In the genomic region with DNA sequence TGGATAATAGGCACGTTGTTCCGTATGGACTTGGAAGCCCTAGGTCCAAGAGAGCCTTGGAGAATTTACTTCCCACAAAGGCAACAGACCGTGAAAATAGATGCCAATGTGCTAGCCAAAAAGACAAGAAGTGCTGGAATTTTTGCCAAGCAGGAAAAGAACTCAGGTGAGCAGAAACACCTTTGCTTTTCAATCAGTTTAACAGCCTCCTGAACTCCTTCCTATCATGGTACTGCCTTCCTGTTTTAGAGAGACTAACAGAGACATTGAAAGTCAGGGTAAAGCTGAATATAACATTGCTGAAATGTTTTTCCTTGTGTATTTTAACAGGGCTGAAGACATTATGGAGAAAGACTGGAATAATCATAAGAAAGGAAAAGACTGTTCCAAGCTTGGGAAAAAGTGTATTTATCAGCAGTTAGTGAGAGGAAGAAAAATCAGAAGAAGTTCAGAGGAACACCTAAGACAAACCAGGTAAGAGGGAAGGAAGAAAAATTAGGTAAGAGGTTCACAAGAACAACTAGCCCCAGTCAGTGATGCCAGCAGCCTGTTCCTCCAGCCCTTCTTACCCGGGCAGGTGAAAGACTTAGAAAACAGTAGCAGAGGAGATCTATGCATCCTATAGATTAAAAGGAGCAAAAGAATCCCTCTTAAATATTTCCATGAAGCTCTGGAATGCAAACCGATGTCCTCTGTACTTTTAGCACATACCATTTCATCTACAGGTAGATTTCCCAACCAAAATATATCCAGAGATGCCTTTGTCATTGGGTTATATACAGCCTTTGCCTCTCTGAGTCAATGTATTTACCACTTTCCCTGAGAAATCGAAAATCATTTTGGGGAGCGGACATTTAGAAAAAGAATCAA, we compare ENCODE assay signal across 26 cellular contexts. TPM values are rescaled to one million over a fixed set of nuclear protein-coding genes. Genes with fewer than 3 reads are reported as not detected.
DNase-seq lines count a peak whose midpoint lies in the region; ATAC-seq, FAIRE-seq and TF ChIP-seq lines count a peak whose summit lies in the region.
"Had no signal": no experiment of that assay in that cellular context is flagged by ENCODE, and none has a peak within 500 bp of the region (broad histone marks: within the 10 kb centered on the region; RNA-seq: fewer than 3 reads in every experiment).

No MANE protein-coding gene starts in this region.

- TF ChIP-seq EP300 in stomach (IDR thresholded peaks at IDR 0.05): no peak

- H3K9ac ChIP-seq in astrocyte (ENCODE audit: low read length): no peak overlapping the region
- H3K9ac ChIP-seq: BLaER1 treated with 17β-estradiol and CSF1 and Interleukin-3, amounts not matched to agents 10 nM and 100 nM had no signal

- no TSS peak for BruUV-seq in Calu3 (replicated peaks; lab: Mats Ljungman, UMichigan)

- H3K9me2 ChIP-seq in hepatocyte (replicated peaks; ENCODE audit: insufficient read depth): no peaks in the 10 kb centered on the region

- H4K20me1 ChIP-seq in astrocyte (ENCODE audit: insufficient read depth, low read length): peaks cover 20% of the 10 kb centered on the region
- H4K20me1 ChIP-seq in hepatocyte (ENCODE audit: insufficient read depth, poor library complexity, severe bottlenecking): no peaks in the 10 kb centered on the region

- WGBS in hepatocyte (ENCODE audit: low lambda C conversion rate, missing lambda C conversion rate): 84% methylated on average over 7 of the region's 7 CpGs
- WGBS in stomach, 5 donors: 48 to 70% (median 61%) methylated on average over 7 of the region's 7 CpGs

- no peak for TF ChIP-seq CTCF in Calu3 (IDR thresholded peaks at IDR 0.05; ENCODE audit: unreplicated experiment)
- no peak for TF ChIP-seq CTCF in astrocyte (IDR thresholded peaks at IDR 0.05; ENCODE audit: insufficient read depth, low read depth, low read length)
- TF ChIP-seq CTCF in hepatocyte (IDR thresholded peaks at IDR 0.05; ENCODE audit: poor library complexity): no peak
- no peak for TF ChIP-seq CTCF in stomach (IDR thresholded peaks at IDR 0.05)
- TF ChIP-seq CTCF in dorsolateral prefrontal cortex (IDR thresholded peaks at IDR 0.05 in 54 of 56, conservative IDR thresholded peaks at IDR 0.05 in 2 of 56; ENCODE audit: low read depth in 1 of 56, partially characterized antibody in 56 of 56): no peak

- TF ChIP-seq POLR2A in stomach (IDR thresholded peaks at IDR 0.05): no peak

- H3K27ac ChIP-seq in astrocyte (ENCODE audit: low read depth, low read length): no peak overlapping the region
- peak overlapping the region; percentile 24 for H3K27ac ChIP-seq in hepatocyte
- H3K27ac ChIP-seq in stomach: peak overlapping the region; percentile 47 to 78 (median 56)
- peak overlapping the region in 2 of 59 donors; percentile 18 to 43 for H3K27ac ChIP-seq in dorsolateral prefrontal cortex
- H3K27ac ChIP-seq: BLaER1 treated with 17β-estradiol and CSF1 and Interleukin-3, amounts not matched to agents 10 nM and 100 nM; RWPE1; WERI-Rb-1 had no signal

- no peaks in the 10 kb centered on the region for H3K27me3 ChIP-seq in astrocyte (ENCODE audit: insufficient read depth, low read length)
- no peaks in the 10 kb centered on the region for H3K27me3 ChIP-seq in hepatocyte
- peaks cover 0 to 20% (median 12%) of the 10 kb centered on the region in 3 donors for H3K27me3 ChIP-seq in stomach
- peaks cover 0 to 30% (median 12%) of the 10 kb centered on the region in 45 donors for H3K27me3 ChIP-seq in dorsolateral prefrontal cortex

- H3K36me3 ChIP-seq in astrocyte (ENCODE audit: insufficient read depth, low read length) (peaks cover 33% of the 10 kb centered on the region), hepatocyte (replicated peaks; ENCODE audit: insufficient read depth, low read depth) (no peaks in the 10 kb centered on the region), stomach (no peaks in the 10 kb centered on the region)
- H3K36me3 ChIP-seq: WERI-Rb-1 had no signal

- no peak overlapping the region for H3K4me3 ChIP-seq in astrocyte (ENCODE audit: insufficient read depth, low read depth, low read length)
- H3K4me3 ChIP-seq in hepatocyte: no peak overlapping the region
- peak overlapping the region in 2 of 4 donors; percentile 54 to 55 for H3K4me3 ChIP-seq in stomach
- peak overlapping the region in 29 of 59 donors; percentile 1 to 74 (median 57) for H3K4me3 ChIP-seq in dorsolateral prefrontal cortex

- H3K27ac Mint-ChIP-seq in Calu3 (ENCODE audit: unreplicated experiment) (peak overlapping the region; percentile 92), astrocyte (ENCODE audit: unreplicated experiment) (no peak overlapping the region)
- H3K27ac Mint-ChIP-seq in activated T-helper 17 cell treated with anti-CD3 and anti-CD28 coated beads, Interleukin-2, amount 50 U/mL, for 72 hours: no peak overlapping the region
- H3K27ac Mint-ChIP-seq: activated CD4-positive, alpha-beta T cell treated with anti-CD3 and anti-CD28 coated beads, Interleukin-2, amount 10 ng/mL, durations not matched to agents 7 days and 5 days; activated naive CD4-positive, alpha-beta T cell treated with anti-CD3 and anti-CD28 coated beads, Interleukin-2, amount 50 U/mL, for 72 hours; activated T-helper 1 cell treated with anti-CD3 and anti-CD28 coated beads, Interleukin-12 subunit alpha, Interleukin-12 subunit beta, Interleukin-2, Interleukin-4 antibody, amounts not matched to agents 30 ng/mL and 10 ng/mL and 1 ng/mL, durations not matched to agents 14 hours and 24 hours and 36 hours; T-helper 2 cell treated with Interferon-gamma antibody and Interleukin-4, amounts not matched to agents 5 μg/mL and 100 μg/mL, for 36 hours had no signal

- no peak for ATAC-seq in GM19328 (IDR thresholded peaks at IDR 0.05; ENCODE audit: unreplicated experiment)
- no peak for ATAC-seq in activated T-helper 17 cell treated with anti-CD3 and anti-CD28 coated beads, Interleukin-2, amount 50 U/mL, for 72 hours (replicated peaks)
- ATAC-seq: activated naive CD4-positive, alpha-beta T cell treated with anti-CD3 and anti-CD28 coated beads, Interleukin-2, amount 50 U/mL, for 72 hours had no signal

- H3K4me1 Mint-ChIP-seq in Calu3 (ENCODE audit: low read depth, unreplicated experiment) (peaks cover 44% of the 10 kb centered on the region), astrocyte (ENCODE audit: low read depth, unreplicated experiment) (peaks cover 31% of the 10 kb centered on the region)
- H3K4me1 Mint-ChIP-seq in activated T-helper 17 cell treated with anti-CD3 and anti-CD28 coated beads, Interleukin-2, amount 50 U/mL, for 72 hours: peaks cover 13% of the 10 kb centered on the region

- H3K9me3 ChIP-seq in astrocyte (ENCODE audit: insufficient read depth, low read depth, low read length): no peaks in the 10 kb centered on the region
- no peaks in the 10 kb centered on the region for H3K9me3 ChIP-seq in hepatocyte (ENCODE audit: low read depth)
- H3K9me3 ChIP-seq in stomach: no peaks in the 10 kb centered on the region
- H3K9me3 ChIP-seq: BLaER1 treated with 17β-estradiol and CSF1 and Interleukin-3, amounts not matched to agents 10 nM and 100 nM had no signal

- no peak for FAIRE-seq in astrocyte (lab: Jason Lieb, UNC)
- FAIRE-seq: frontal cortex, GM19239 had no signal

- H3K36me3 Mint-ChIP-seq in Calu3 (ENCODE audit: insufficient read depth, unreplicated experiment): peaks cover 92% of the 10 kb centered on the region
- H3K36me3 Mint-ChIP-seq in astrocyte (ENCODE audit: low read depth, unreplicated experiment): peaks cover 12% of the 10 kb centered on the region
- no peaks in the 10 kb centered on the region for H3K36me3 Mint-ChIP-seq in activated T-helper 17 cell treated with anti-CD3 and anti-CD28 coated beads, Interleukin-2, amount 50 U/mL, for 72 hours (ENCODE audit: low read depth)
- H3K36me3 Mint-ChIP-seq: activated naive CD4-positive, alpha-beta T cell treated with anti-CD3 and anti-CD28 coated beads, Interleukin-2, amount 50 U/mL, for 72 hours had no signal

- H3K4me3 Mint-ChIP-seq in Calu3 (ENCODE audit: low read depth, unreplicated experiment) (peak overlapping the region; percentile 81), astrocyte (ENCODE audit: unreplicated experiment) (peak overlapping the region; percentile 92)
- H3K4me3 Mint-ChIP-seq in activated T-helper 17 cell treated with anti-CD3 and anti-CD28 coated beads, Interleukin-2, amount 50 U/mL, for 72 hours: no peak overlapping the region
- H3K4me3 Mint-ChIP-seq: activated CD4-positive, alpha-beta T cell treated with anti-CD3 and anti-CD28 coated beads, Interleukin-2, amount 10 ng/mL, durations not matched to agents 7 days and 5 days; activated T-helper 1 cell treated with anti-CD3 and anti-CD28 coated beads, Interleukin-12 subunit alpha, Interleukin-12 subunit beta, Interleukin-2, Interleukin-4 antibody, amounts not matched to agents 30 ng/mL and 10 ng/mL and 1 ng/mL, durations not matched to agents 14 hours and 24 hours and 36 hours; central memory CD8-positive, alpha-beta T cell; T-helper 2 cell treated with Interferon-gamma antibody and Interleukin-4, amounts not matched to agents 5 μg/mL and 100 μg/mL, for 36 hours had no signal

- H3K4me1 ChIP-seq in astrocyte (ENCODE audit: insufficient read depth, low read length) (peaks cover 32% of the 10 kb centered on the region), hepatocyte (ENCODE audit: insufficient read depth) (peaks cover 4% of the 10 kb centered on the region), stomach (peaks cover 6 to 56% (median 39%) of the 10 kb centered on the region in 4 donors)

- H2AFZ ChIP-seq in astrocyte (ENCODE audit: low read depth, low read length) (no peak overlapping the region), hepatocyte (no peak overlapping the region)

- CTCF ChIA-PET in Calu3 (lab: Charles Lee): interaction anchor here (0.6 to 0.9 kb wide), 2 partner anchors 16 to 20 kb away, joined by 3 to 5 read pairs; no protein-coding TSS in a partner anchor

- no peaks in the 10 kb centered on the region for H3K9me3 Mint-ChIP-seq in Calu3 (ENCODE audit: low read depth, unreplicated experiment)
- H3K9me3 Mint-ChIP-seq in astrocyte (ENCODE audit: unreplicated experiment): no peaks in the 10 kb centered on the region
- H3K9me3 Mint-ChIP-seq in activated T-helper 17 cell treated with anti-CD3 and anti-CD28 coated beads, Interleukin-2, amount 50 U/mL, for 72 hours: no peaks in the 10 kb centered on the region
- H3K9me3 Mint-ChIP-seq: activated CD4-positive, alpha-beta T cell treated with anti-CD3 and anti-CD28 coated beads, Interleukin-2, amount 10 ng/mL, durations not matched to agents 7 days and 5 days; activated naive CD4-positive, alpha-beta T cell treated with anti-CD3 and anti-CD28 coated beads, Interleukin-2, amount 50 U/mL, for 72 hours; activated T-helper 1 cell treated with anti-CD3 and anti-CD28 coated beads, Interleukin-12 subunit alpha, Interleukin-12 subunit beta, Interleukin-2, Interleukin-4 antibody, amounts not matched to agents 30 ng/mL and 10 ng/mL and 1 ng/mL, durations not matched to agents 14 hours and 24 hours and 36 hours; central memory CD8-positive, alpha-beta T cell; T-helper 2 cell treated with Interferon-gamma antibody and Interleukin-4, amounts not matched to agents 5 μg/mL and 100 μg/mL, for 36 hours had no signal

- no peaks in the 10 kb centered on the region for H3K27me3 Mint-ChIP-seq in Calu3 (ENCODE audit: unreplicated experiment)
- H3K27me3 Mint-ChIP-seq in astrocyte (ENCODE audit: low read depth, unreplicated experiment): no peaks in the 10 kb centered on the region
- peaks cover 38% of the 10 kb centered on the region for H3K27me3 Mint-ChIP-seq in activated T-helper 17 cell treated with anti-CD3 and anti-CD28 coated beads, Interleukin-2, amount 50 U/mL, for 72 hours

- H3K4me2 ChIP-seq in astrocyte (ENCODE audit: low read length): peak overlapping the region; percentile 97
- no peak overlapping the region for H3K4me2 ChIP-seq in hepatocyte

- H3K79me2 ChIP-seq in astrocyte (ENCODE audit: insufficient read depth, low read length) (peaks cover 20% of the 10 kb centered on the region), hepatocyte (peaks cover 11% of the 10 kb centered on the region)

- DNase-seq in Calu3: no peak
- no peak for DNase-seq in astrocyte (ENCODE audit: low read depth)
- DNase-seq in hepatocyte (ENCODE audit: low spot score): no peak
- DNase-seq in stomach: no peak
- DNase-seq in dorsolateral prefrontal cortex: no peak
- no peak for DNase-seq in NCI-H2227 (lab: John Stamatoyannopoulos, UW; ENCODE audit: unreplicated experiment)
- DNase-seq: activated CD4-positive, alpha-beta T cell treated with anti-CD3 and anti-CD28 coated beads, Interleukin-2, amount 10 ng/mL, durations not matched to agents 7 days and 5 days; anterior cingulate cortex; COR-L47; HCEC 1CT; hippocampal formation; NCI-H1105 treated with DMSO at 0.1 percent for 48 hours; NCI-H2029 treated with DMSO at 0.1 percent for 48 hours; NCI-H345; NCI-H748 treated with DMSO at 0.1 percent for 48 hours; WERI-Rb-1 had no signal

- intact Hi-C loops in Calu3 (cut with micrococcal nuclease; ENCODE audit: unreplicated experiment): loop anchor here (2.0 to 5.0 kb wide), 4 partner anchors 48 to 309 kb away; no protein-coding TSS in a partner anchor
- intact Hi-C loops in stomach (cut with DNase I; ENCODE audit: low total_unique reads): no loop called here
- intact Hi-C loops in dorsolateral prefrontal cortex (cut with DNase I): loop anchor here in 1 of 2 donors (5.0 kb wide), 1 partner anchor 313 kb away; no protein-coding TSS in a partner anchor

RNA-seq across cellular contexts. Expression of a gene that starts 4.0 kb away (rescaled TPM):
- total RNA-seq in Calu3 (2022) (24.7 and 40.6 TPM in 2 replicates), astrocyte (54.8 and 64.4 TPM in 2 replicates), hepatocyte (25.0 and 26.7 TPM in 2 replicates), stomach (10 to 100 TPM in 4 of 5 donors, under 1 TPM in 1; 0.58 to 95.1 (median 19.1) TPM), dorsolateral prefrontal cortex (10 to 100 TPM in 56 of 120 experiments, 1 to 10 TPM in 64; 3.0 to 39.8 (median 9.7) TPM)
- polyA plus RNA-seq in hepatocyte (40.7 and 41.8 TPM in 2 replicates), stomach (1 to 10 TPM; 4.4 to 6.5 (median 6.1) TPM)
- under 1 TPM; 0.11 to 0.13 TPM for total RNA-seq in activated T-helper 17 cell treated with anti-CD3 and anti-CD28 coated beads, Interleukin-2, amount 50 U/mL, for 72 hours
